12 cellular contexts compared by ENCODE assay signal in genomic region chr6:35484921-35485392, GRCh38. TPM values are rescaled to one million over a fixed set of nuclear protein-coding genes. Genes with fewer than 3 reads are reported as not detected.
A peak's percentile ranks its signal among the peaks of the same experiment; 100 is the strongest.
DNase-seq lines count a peak whose midpoint lies in the region; ATAC-seq and TF ChIP-seq lines count a peak whose summit lies in the region.
"Had no signal": no experiment of that assay in that cellular context is flagged by ENCODE, and none has a peak within 500 bp of the region (broad histone marks: within the 10 kb centered on the region; RNA-seq: fewer than 3 reads in every experiment).

No MANE protein-coding gene starts in this region.

- H3K4me1 Mint-ChIP-seq in stimulated activated naive B cell treated with anti-CD40 and anti-IgM and Interleukin-4, amounts not matched to agents 10 μg/mL and 1 μg/mL and 100 μg/mL, for 72 hours = peaks cover 5 to 7% of the 10 kb centered on the region in 2 donors

- TF ChIP-seq CTCF in Peyer's patch (IDR thresholded peaks at IDR 0.05) (no peak), gastroesophageal sphincter (IDR thresholded peaks at IDR 0.05) (no peak), prostate gland (IDR thresholded peaks at IDR 0.05) (no peak)

- H3K4me1 ChIP-seq in Peyer's patch (peaks cover 0 to 44% (median 2%) of the 10 kb centered on the region in 4 donors), gastroesophageal sphincter (peaks cover 5 to 92% (median 40%) of the 10 kb centered on the region in 3 donors), prostate gland (replicated peaks) (peaks cover 30% of the 10 kb centered on the region)

- peak overlapping the region; percentile 50 to 84 (median 78) for H3K27ac ChIP-seq in Peyer's patch
- H3K27ac ChIP-seq in gastroesophageal sphincter = peak overlapping the region; percentile 90 to 100 (median 98)
- peak overlapping the region; percentile 95 to 98 for H3K27ac ChIP-seq in prostate gland

- intact Hi-C loops in prostate gland (cut with DNase I) = no loop called here

- H3K4me3 Mint-ChIP-seq in stimulated activated naive B cell treated with anti-CD40 and anti-IgM and Interleukin-4, amounts not matched to agents 10 μg/mL and 1 μg/mL and 100 μg/mL, for 72 hours = no peak overlapping the region
- H3K4me3 Mint-ChIP-seq: CD4-positive, alpha-beta T cell had no signal

- no peaks in the 10 kb centered on the region for H3K27me3 ChIP-seq in Peyer's patch
- H3K27me3 ChIP-seq in gastroesophageal sphincter = no peaks in the 10 kb centered on the region
- no peaks in the 10 kb centered on the region for H3K27me3 ChIP-seq in prostate gland (replicated peaks; ENCODE audit: insufficient read depth)

- DNase-seq in CD1c-positive myeloid dendritic cell (ENCODE audit: extremely low spot score) (peak; percentile 67), Peyer's patch (no peak), prostate gland (ENCODE audit: low spot score) (no peak)
- DNase-seq in stimulated activated naive B cell treated with anti-CD40 and anti-IgM and Interleukin-4, amounts not matched to agents 10 μg/mL and 1 μg/mL and 100 μg/mL, for 72 hours = no peak
- DNase-seq: CD4-positive, alpha-beta T cell; NCI-H1105; occipital lobe had no signal

- no peak for TF ChIP-seq EP300 in gastroesophageal sphincter (IDR thresholded peaks at IDR 0.05)

- H3K36me3 ChIP-seq in Peyer's patch (peaks cover 0 to 41% (median 0%) of the 10 kb centered on the region in 3 donors), gastroesophageal sphincter (peaks cover 0 to 42% of the 10 kb centered on the region in 2 donors), prostate gland (peaks cover 0 to 3% of the 10 kb centered on the region in 2 donors)

- TF ChIP-seq POLR2A in Peyer's patch (IDR thresholded peaks at IDR 0.05) = no peak
- no peak for TF ChIP-seq POLR2A in gastroesophageal sphincter (IDR thresholded peaks at IDR 0.05)
- no peak for TF ChIP-seq POLR2A in prostate gland (IDR thresholded peaks at IDR 0.05)

- H3K27ac Mint-ChIP-seq in stimulated activated naive B cell treated with anti-CD40 and anti-IgM and Interleukin-4, amounts not matched to agents 10 μg/mL and 1 μg/mL and 100 μg/mL, for 72 hours = no peak overlapping the region
- H3K27ac Mint-ChIP-seq: CD4-positive, alpha-beta T cell had no signal

- WGBS in gastroesophageal sphincter (ENCODE audit: low coverage in 1 of 2), 2 donors = no CpG with 5 or more reads among the region's 7 CpGs
- 82% methylated on average over 7 of the region's 7 CpGs for WGBS in prostate gland

- H3K27me3 Mint-ChIP-seq in stimulated activated naive B cell treated with anti-CD40 and anti-IgM and Interleukin-4, amounts not matched to agents 10 μg/mL and 1 μg/mL and 100 μg/mL, for 72 hours = no peaks in the 10 kb centered on the region
- H3K27me3 Mint-ChIP-seq: CD4-positive, alpha-beta T cell had no signal

- H3K4me3 ChIP-seq in Peyer's patch (no peak overlapping the region), gastroesophageal sphincter (no peak overlapping the region), prostate gland (no peak overlapping the region)

- ATAC-seq in gastroesophageal sphincter = no peak
- ATAC-seq in stimulated activated naive B cell treated with anti-CD40 and anti-IgM and Interleukin-4, amounts not matched to agents 10 μg/mL and 1 μg/mL and 100 μg/mL, for 72 hours (replicated peaks) = no peak
- no peak for ATAC-seq in HG02938 (IDR thresholded peaks at IDR 0.05; ENCODE audit: unreplicated experiment)
- no peak for ATAC-seq in HG03097 (IDR thresholded peaks at IDR 0.05; ENCODE audit: low FRiP score, unreplicated experiment)
- ATAC-seq in HG03520 (IDR thresholded peaks at IDR 0.05; ENCODE audit: unreplicated experiment) = no peak

- H3K36me3 Mint-ChIP-seq in stimulated activated naive B cell treated with anti-CD40 and anti-IgM and Interleukin-4, amounts not matched to agents 10 μg/mL and 1 μg/mL and 100 μg/mL, for 72 hours = no peaks in the 10 kb centered on the region

- H3K9me3 ChIP-seq in Peyer's patch = no peaks in the 10 kb centered on the region
- no peaks in the 10 kb centered on the region for H3K9me3 ChIP-seq in gastroesophageal sphincter
- no peaks in the 10 kb centered on the region for H3K9me3 ChIP-seq in prostate gland

- no peaks in the 10 kb centered on the region for H3K9me3 Mint-ChIP-seq in stimulated activated naive B cell treated with anti-CD40 and anti-IgM and Interleukin-4, amounts not matched to agents 10 μg/mL and 1 μg/mL and 100 μg/mL, for 72 hours
- H3K9me3 Mint-ChIP-seq: CD4-positive, alpha-beta T cell had no signal

RNA-seq across cellular contexts. Expression of gene TEAD3, which starts 11.9 kb away (rescaled TPM):
- total RNA-seq in Peyer's patch (10 to 100 TPM; 10.7 to 32.9 (median 27.4) TPM), gastroesophageal sphincter (100 to 1,000 TPM in 1 of 4 donors, 10 to 100 TPM in 3; 58.3 to 122 (median 72.5) TPM), prostate gland (10 to 100 TPM; 34.1 to 41.1 TPM)

RNA-seq across cellular contexts. Expression of gene RPL10A, which starts 16.8 kb away (rescaled TPM):
- 1,000 to 10,000 TPM in 1 of 4 donors, 100 to 1,000 TPM in 3; 347 to 1,065 (median 530) TPM for total RNA-seq in Peyer's patch
- total RNA-seq in gastroesophageal sphincter = 1,000 to 10,000 TPM in 3 of 4 donors, 100 to 1,000 TPM in 1; 870 to 1,936 (median 1,411) TPM
- 1,000 to 10,000 TPM in 1 of 2 donors, 100 to 1,000 TPM in 1; 897 to 2,172 TPM for total RNA-seq in prostate gland

RNA-seq across cellular contexts. Expression of gene TULP1, which starts 27.7 kb away (rescaled TPM):
- total RNA-seq in Peyer's patch (not detected), gastroesophageal sphincter (under 1 TPM in 1 of 4 donors, not detected in 3; 0.89 TPM), prostate gland (under 1 TPM in 1 of 2 donors, not detected in 1; 0.27 TPM)
- total RNA-seq: CD4-positive, alpha-beta T cell; endothelial cell of umbilical vein had no signal

RNA-seq across cellular contexts. Expression of gene FANCE, which starts 32.8 kb away (rescaled TPM):
- total RNA-seq in Peyer's patch = 1 to 10 TPM; 1.8 to 7.4 (median 4.2) TPM
- 1 to 10 TPM; 2.6 to 5.0 (median 3.8) TPM for total RNA-seq in gastroesophageal sphincter
- total RNA-seq in prostate gland = 10 to 100 TPM in 1 of 2 donors, 1 to 10 TPM in 1; 7.5 to 14.0 TPM
